Comparison of ENCODE assay signal across 18 cellular contexts in genomic region chr5:137234973-137235943, GRCh38.
A peak's percentile ranks its signal among the peaks of the same experiment; 100 is the strongest.
DNase-seq lines count a peak whose midpoint lies in the region; ATAC-seq, FAIRE-seq and TF ChIP-seq lines count a peak whose summit lies in the region.
"Had no signal": no experiment of that assay in that cellular context is flagged by ENCODE, and none has a peak within 500 bp of the region (broad histone marks: within the 10 kb centered on the region; RNA-seq: fewer than 3 reads in every experiment).

No MANE protein-coding gene starts in this region.

- H3K36me3 ChIP-seq in bronchial epithelial cell (ENCODE audit: control insufficient read depth, insufficient read depth, low read length) = no peaks in the 10 kb centered on the region
- H3K36me3 ChIP-seq in left ventricle myocardium inferior = no peaks in the 10 kb centered on the region
- H3K36me3 ChIP-seq: sigmoid colon, thoracic aorta had no signal

- H3K9me3 ChIP-seq in left ventricle myocardium inferior (replicated peaks) = peaks cover 7% of the 10 kb centered on the region
- H3K9me3 ChIP-seq: thoracic aorta had no signal

- intact Hi-C loops in left ventricle myocardium inferior (cut with micrococcal nuclease) = no loop called here

- H3K27ac ChIP-seq in left ventricle myocardium inferior (replicated peaks) = no peak overlapping the region
- H3K27ac ChIP-seq: sigmoid colon, thoracic aorta had no signal

- peak; percentile 13 for TF ChIP-seq CTCF in bronchial epithelial cell (IDR thresholded peaks at IDR 0.05; ENCODE audit: insufficient read depth, low read length, severe bottlenecking)
- TF ChIP-seq CTCF in left ventricle myocardium inferior (IDR thresholded peaks at IDR 0.05; ENCODE audit: borderline replicate concordance) = no peak

- DNase-seq in A172 (ENCODE audit: low spot score) (peak; percentile 18), HK-2 (ENCODE audit: unreplicated experiment) (peak; percentile 43), bronchial epithelial cell (ENCODE audit: low read depth) (peak; percentile 100), left ventricle myocardium inferior (no peak), amniotic stem cell (lab: John Stamatoyannopoulos, UW) (no peak)
- no peak for DNase-seq in activated CD4-positive, alpha-beta T cell treated with anti-CD3 and anti-CD28 coated beads for 1 hour
- DNase-seq: CD4-positive, alpha-beta T cell; EL; head of caudate nucleus; IMR-90; kidney; NCI-H748 treated with DMSO at 0.1 percent for 48 hours; sigmoid colon; stimulated activated CD4-positive, alpha-beta T cell treated with anti-CD3 and anti-CD28 coated beads, Interleukin-2, amount 100 ng/mL, for 48 hours had no signal

- H3K4me1 ChIP-seq in left ventricle myocardium inferior = no peaks in the 10 kb centered on the region
- H3K4me1 ChIP-seq: sigmoid colon had no signal

- no peak overlapping the region for H3K4me3 ChIP-seq in bronchial epithelial cell (ENCODE audit: low read depth, low read length)
- no peak overlapping the region for H3K4me3 ChIP-seq in left ventricle myocardium inferior
- H3K4me3 ChIP-seq: sigmoid colon, thoracic aorta had no signal

- H3K27me3 ChIP-seq in bronchial epithelial cell (ENCODE audit: control insufficient read depth, insufficient read depth, low read length) (no peaks in the 10 kb centered on the region), left ventricle myocardium inferior (ENCODE audit: low read depth) (peaks cover 16% of the 10 kb centered on the region)
- H3K27me3 ChIP-seq: sigmoid colon had no signal

- FAIRE-seq in bronchial epithelial cell (lab: Jason Lieb, UNC) = peak; percentile 98
- FAIRE-seq: colon, kidney had no signal

- ATAC-seq in GM21515 (IDR thresholded peaks at IDR 0.05; ENCODE audit: unreplicated experiment) = peak; percentile 53
- ATAC-seq in GM21576 (IDR thresholded peaks at IDR 0.05; ENCODE audit: unreplicated experiment) = no peak

Comparison
In these comparisons a context has a peak if more than half of its experiments do, and no peak if none do; other contexts are left out.
1. DNase-seq: peak in A172 (single experiment), HK-2 (single experiment) and bronchial epithelial cell (single experiment); none in left ventricle myocardium inferior (single experiment), amniotic stem cell (single experiment) and activated CD4-positive, alpha-beta T cell treated with anti-CD3 and anti-CD28 coated beads for 1 hour (single experiment).